ENCODE assay signal across 19 cellular contexts in genomic region chr3:17550624-17551023, GRCh38.
DNase-seq lines count a peak whose midpoint lies in the region; ATAC-seq, FAIRE-seq and TF ChIP-seq lines count a peak whose summit lies in the region.
"Had no signal": no experiment of that assay in that cellular context is flagged by ENCODE, and none has a peak within 500 bp of the region (broad histone marks: within the 10 kb centered on the region; RNA-seq: fewer than 3 reads in every experiment).

No MANE protein-coding gene starts in this region.

- H3K4me3 ChIP-seq in mucosa of descending colon: no peak overlapping the region
- no peak overlapping the region for H3K4me3 ChIP-seq in dorsolateral prefrontal cortex
- H3K4me3 ChIP-seq: HAP-1 had no signal

- H3K27me3 ChIP-seq in foreskin keratinocyte (no peaks in the 10 kb centered on the region), dorsolateral prefrontal cortex (no peaks in the 10 kb centered on the region)

- H3K27ac ChIP-seq in foreskin keratinocyte (no peak overlapping the region), dorsolateral prefrontal cortex (no peak overlapping the region)

- no peaks in the 10 kb centered on the region for H3K36me3 ChIP-seq in mucosa of descending colon (ENCODE audit: low read depth)
- H3K36me3 ChIP-seq: HAP-1 had no signal

- intact Hi-C loops in mucosa of descending colon (cut with DNase I, micrococcal nuclease): no loop called here
- intact Hi-C loops in dorsolateral prefrontal cortex (cut with DNase I): no loop called here

- H3K4me1 ChIP-seq in mucosa of descending colon (ENCODE audit: low read depth): no peaks in the 10 kb centered on the region
- no peaks in the 10 kb centered on the region for H3K4me1 ChIP-seq in foreskin keratinocyte

- DNase-seq in frontal cortex (ENCODE audit: low spot score in 2 of 2) (no peak), mucosa of descending colon (no peak), foreskin keratinocyte (no peak), germinal center (ENCODE audit: low spot score) (no peak), dorsolateral prefrontal cortex (no peak)
- DNase-seq: 8988T; C1 segment of cervical spinal cord; Calu3; CD4-positive, alpha-beta memory T cell; COR-L47; DMS53; DMS79 treated with DMSO at 0.1 percent for 48 hours; GOT3 had no signal

- no peaks in the 10 kb centered on the region for H3K9me3 ChIP-seq in mucosa of descending colon
- H3K9me3 ChIP-seq: HAP-1 had no signal

- ATAC-seq in mucosa of descending colon (peak; percentile 86), foreskin keratinocyte (no peak), HG03095 (IDR thresholded peaks at IDR 0.05; ENCODE audit: unreplicated experiment) (no peak)

- FAIRE-seq in G401.6 (lab: Jason Lieb, UNC) (peak; percentile 8), colon (lab: Jason Lieb, UNC) (peak; percentile 70), frontal cortex (lab: Jason Lieb, UNC) (peak; percentile 10)
- FAIRE-seq: GM12892, H54 had no signal

- TF ChIP-seq CTCF in mucosa of descending colon (IDR thresholded peaks at IDR 0.05) (no peak), foreskin keratinocyte (conservative IDR thresholded peaks at IDR 0.05) (no peak), dorsolateral prefrontal cortex (IDR thresholded peaks at IDR 0.05 in 54 of 56, conservative IDR thresholded peaks at IDR 0.05 in 2 of 56; ENCODE audit: low read depth in 1 of 56, partially characterized antibody in 56 of 56) (no peak)
